In genomic region chr2:43160778-43161177, GRCh38 we compare ENCODE assay signal across 1 cellular context.
TF ChIP-seq lines count a peak whose summit lies in the region.

No MANE protein-coding gene starts in this region.

TF ChIP-seq in H1, 55 proteins besides CTCF, POLR2A, EP300 and RAD21 (continued from another document):
- TF ChIP-seq CHD7 (IDR thresholded peaks at IDR 0.05; ENCODE audit: insufficient replicate concordance, low read length): no peak
- TF ChIP-seq E2F6 (IDR thresholded peaks at IDR 0.05): no peak
